Comparison of ENCODE assay signal across 1 cellular context in genomic region chr6:42177514-42178364, GRCh38.
TF ChIP-seq lines count a peak whose summit lies in the region.

No MANE protein-coding gene starts in this region.

TF ChIP-seq in IMR-90, 13 proteins besides CTCF, POLR2A, EP300 and RAD21 (continued from another document):
- TF ChIP-seq MAZ (IDR thresholded peaks at IDR 0.05; ENCODE audit: borderline replicate concordance, low read depth, low read length) (no peak), NFE2L2 (IDR thresholded peaks at IDR 0.05; ENCODE audit: low read depth, low read length) (no peak), CHD1 (IDR thresholded peaks at IDR 0.05; ENCODE audit: low read depth, low read length) (no peak), FOS (IDR thresholded peaks at IDR 0.05; ENCODE audit: low read depth, low read length) (no peak), MXI1 (IDR thresholded peaks at IDR 0.05; ENCODE audit: borderline replicate concordance, low read depth, low read length) (no peak), RFX5 (IDR thresholded peaks at IDR 0.05; ENCODE audit: low read depth, low read length) (no peak), ELK1 (IDR thresholded peaks at IDR 0.05; ENCODE audit: borderline replicate concordance, low read depth, low read length) (no peak), MAFK (IDR thresholded peaks at IDR 0.05; ENCODE audit: low read depth, low read length) (no peak)
